Comparison of ENCODE assay signal across 12 cellular contexts in the genomic region with DNA sequence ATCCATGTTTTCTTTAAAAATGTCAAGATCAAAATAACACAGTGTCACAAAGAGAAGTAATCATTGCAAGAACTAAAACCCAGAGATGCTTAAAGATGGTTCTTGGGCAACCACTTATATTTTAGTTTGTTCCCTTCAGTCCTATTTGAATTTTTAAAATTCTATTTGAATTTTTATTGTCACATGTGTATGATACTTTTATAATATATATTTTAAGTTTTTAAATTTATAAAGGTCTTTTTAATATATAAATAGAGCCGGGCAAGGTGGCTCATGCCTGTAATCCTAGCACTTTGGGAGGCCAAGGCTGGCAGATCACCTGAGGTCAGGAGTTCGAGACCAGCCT. TPM values are rescaled to one million over a fixed set of nuclear protein-coding genes. Genes with fewer than 3 reads are reported as not detected.
DNase-seq lines count a peak whose midpoint lies in the region; ATAC-seq and TF ChIP-seq lines count a peak whose summit lies in the region.
"Had no signal": no experiment of that assay in that cellular context is flagged by ENCODE, and none has a peak within 500 bp of the region (broad histone marks: within the 10 kb centered on the region; RNA-seq: fewer than 3 reads in every experiment).

No MANE protein-coding gene starts in this region.

- H3K36me3 ChIP-seq in esophagus muscularis mucosa (no peaks in the 10 kb centered on the region), thoracic aorta (no peaks in the 10 kb centered on the region)
- H3K36me3 ChIP-seq: ovary, thyroid gland had no signal

- CTCF ChIA-PET in RWPE1 (lab: Yijun Ruan, JAX), result no interaction called here

- H3K9me3 Mint-ChIP-seq in activated naive CD4-positive, alpha-beta T cell treated with anti-CD3 and anti-CD28 coated beads, Interleukin-2, amount 50 U/mL, for 72 hours, result no peaks in the 10 kb centered on the region

- no peaks in the 10 kb centered on the region for H3K27me3 ChIP-seq in esophagus muscularis mucosa
- no peaks in the 10 kb centered on the region for H3K27me3 ChIP-seq in thoracic aorta (replicated peaks; ENCODE audit: insufficient read depth)
- H3K27me3 ChIP-seq: ovary, thyroid gland had no signal

- no peak for DNase-seq in activated naive CD4-positive, alpha-beta T cell treated with anti-CD3 and anti-CD28 coated beads, Interleukin-2, amount 50 U/mL, for 72 hours (ENCODE audit: low spot score in 2 of 2)
- no peak for DNase-seq in activated naive CD4-positive, alpha-beta T cell treated with anti-CD3 and anti-CD28 coated beads, Interleukin-2, amount 50 U/mL, for 16 hours
- DNase-seq in RWPE1 (ENCODE audit: low spot score), result no peak
- no peak for DNase-seq in esophagus muscularis mucosa (ENCODE audit: extremely low spot score)
- no peak for DNase-seq in thoracic aorta (ENCODE audit: low spot score)
- no peak for DNase-seq in DMS 273 treated with DMSO at 0.1 percent for 48 hours (lab: John Stamatoyannopoulos, UW)
- no peak for DNase-seq in lower leg skin (ENCODE audit: low spot score in 2 of 2)
- DNase-seq in ureter (ENCODE audit: low spot score), result no peak
- DNase-seq: NCI-H524 treated with DMSO at 0.1 percent for 48 hours had no signal

- intact Hi-C loops in esophagus muscularis mucosa (cut with DNase I), result loop anchor here (5.0 kb wide), 1 partner anchor 177 kb away; no protein-coding TSS in a partner anchor
- intact Hi-C loops in lower leg skin (cut with DNase I; ENCODE audit: low total_unique reads), result no loop called here

- no peaks in the 10 kb centered on the region for H3K36me3 Mint-ChIP-seq in activated naive CD4-positive, alpha-beta T cell treated with anti-CD3 and anti-CD28 coated beads, Interleukin-2, amount 50 U/mL, for 72 hours

- H3K9me3 ChIP-seq in esophagus muscularis mucosa (no peaks in the 10 kb centered on the region), thoracic aorta (no peaks in the 10 kb centered on the region)
- H3K9me3 ChIP-seq: ovary, thyroid gland had no signal

- TF ChIP-seq POLR2A in esophagus muscularis mucosa (IDR thresholded peaks at IDR 0.05; ENCODE audit: low read depth), result no peak
- no peak for TF ChIP-seq POLR2A in lower leg skin (IDR thresholded peaks at IDR 0.05)

- H3K4me1 ChIP-seq in esophagus muscularis mucosa (peaks cover 6 to 35% (median 25%) of the 10 kb centered on the region in 4 donors), thoracic aorta (ENCODE audit: control insufficient read depth in 1 of 2, low read depth in 2 of 2) (peaks cover 13 to 15% of the 10 kb centered on the region in 2 donors)
- H3K4me1 ChIP-seq: thyroid gland had no signal

- TF ChIP-seq EP300 in esophagus muscularis mucosa (IDR thresholded peaks at IDR 0.05), result no peak

- 65% methylated on average over 2 of the region's 2 CpGs for WGBS in esophagus muscularis mucosa
- 69 to 71% methylated on average over 2 of the region's 2 CpGs for WGBS in lower leg skin, 2 donors

- TF ChIP-seq CTCF in RWPE1 (conservative IDR thresholded peaks at IDR 0.05; ENCODE audit: low read depth), result peak; percentile 30; the same call in 1 of the 2 replicates
- no peak for TF ChIP-seq CTCF in esophagus muscularis mucosa (IDR thresholded peaks at IDR 0.05)
- TF ChIP-seq CTCF in thoracic aorta (IDR thresholded peaks at IDR 0.05), result no peak
- no peak for TF ChIP-seq CTCF in lower leg skin (IDR thresholded peaks at IDR 0.05)

- ATAC-seq in activated naive CD4-positive, alpha-beta T cell treated with anti-CD3 and anti-CD28 coated beads, Interleukin-2, amount 50 U/mL, for 72 hours, result no peak
- no peak for ATAC-seq in thoracic aorta (ENCODE audit: insufficient number of reproducible peaks, low FRiP score, low read depth)

- H3K27ac ChIP-seq in RWPE1 (no peak overlapping the region), esophagus muscularis mucosa (replicated peaks in 1 of 4) (no peak overlapping the region), thoracic aorta (no peak overlapping the region)
- H3K27ac ChIP-seq: ovary, thyroid gland had no signal

- peak overlapping the region; percentile 91 to 95 for H3K27ac Mint-ChIP-seq in activated naive CD4-positive, alpha-beta T cell treated with anti-CD3 and anti-CD28 coated beads, Interleukin-2, amount 50 U/mL, for 72 hours

- H3K4me3 ChIP-seq in esophagus muscularis mucosa (peak overlapping the region in 3 of 4 donors; percentile 44 to 54 (median 54)), thoracic aorta (peak overlapping the region; percentile 75), lower leg skin (ENCODE audit: low read depth, poor library complexity, severe bottlenecking) (no peak overlapping the region)
- H3K4me3 ChIP-seq: lung had no signal

- POLR2A ChIA-PET in RWPE1 (lab: Yijun Ruan, JAX; ENCODE audit: low non-redundant PET), result no interaction called here

RNA-seq across cellular contexts. Expression of a gene that starts 22.3 kb away (rescaled TPM):
- 10 to 100 TPM in 1 of 2 donors, 1 to 10 TPM in 1; 3.1 to 12.4 TPM for total RNA-seq in activated naive CD4-positive, alpha-beta T cell treated with anti-CD3 and anti-CD28 coated beads, Interleukin-2, amount 50 U/mL, for 72 hours
- 1 to 10 TPM; 5.3 to 6.6 (median 6.2) TPM for total RNA-seq in esophagus muscularis mucosa
- total RNA-seq in thoracic aorta, result 10 to 100 TPM; 13.1 to 26.9 TPM
- 1 to 10 TPM; 1.6 to 7.4 (median 3.5) TPM for total RNA-seq in lower leg skin
- total RNA-seq in ureter, result 9.6 TPM
